Comparison of ENCODE assay signal across 2 cellular contexts in genomic region chr17:65538679-65539529, GRCh38.
TF ChIP-seq lines count a peak whose summit lies in the region.

No MANE protein-coding gene starts in this region.

TF ChIP-seq in GM23338, 12 proteins besides CTCF, POLR2A, EP300 and RAD21:
- TF ChIP-seq ZNF331 (CRISPR knock-in tag; IDR thresholded peaks at IDR 0.05; ENCODE audit: low read depth) (no peak), ETS1 (IDR thresholded peaks at IDR 0.05) (no peak), EZH2 (IDR thresholded peaks at IDR 0.05; ENCODE audit: low read depth, unreplicated experiment) (no peak), JUNB (IDR thresholded peaks at IDR 0.05; ENCODE audit: unreplicated experiment) (no peak), NANOG (IDR thresholded peaks at IDR 0.05; ENCODE audit: borderline replicate concordance) (no peak), ZNF462 (CRISPR knock-in tag; IDR thresholded peaks at IDR 0.05) (no peak), EZH2phosphoT487 (IDR thresholded peaks at IDR 0.05; ENCODE audit: unreplicated experiment) (no peak), POLR2AphosphoS5 (IDR thresholded peaks at IDR 0.05; ENCODE audit: low read depth) (no peak), CREB1 (CRISPR knock-in tag; IDR thresholded peaks at IDR 0.05; ENCODE audit: low read depth) (no peak), STAT1 (IDR thresholded peaks at IDR 0.05; ENCODE audit: unreplicated experiment) (no peak), REST (IDR thresholded peaks at IDR 0.05; ENCODE audit: unreplicated experiment) (no peak), ZNF114 (CRISPR knock-in tag; IDR thresholded peaks at IDR 0.05) (no peak)
TF ChIP-seq in GM23338: peak in this region for 0.

TF ChIP-seq in K562, 482 proteins besides CTCF, POLR2A, EP300 and RAD21:
- TF ChIP-seq RB1 (IDR thresholded peaks at IDR 0.05; ENCODE audit: low read depth) = no peak
- TF ChIP-seq ELF1 (tag; IDR thresholded peaks at IDR 0.05) = no peak
- no peak for TF ChIP-seq PRPF4 (IDR thresholded peaks at IDR 0.05; ENCODE audit: insufficient read depth, low read depth, low read length, poor library complexity, severe bottlenecking)
- no peak for TF ChIP-seq KDM1A (IDR thresholded peaks at IDR 0.05)
- TF ChIP-seq ZNF780A (CRISPR knock-in tag; IDR thresholded peaks at IDR 0.05) = no peak
- TF ChIP-seq ZNF583 (CRISPR knock-in tag; IDR thresholded peaks at IDR 0.05) = no peak
- TF ChIP-seq NR3C1 (CRISPR knock-in tag; IDR thresholded peaks at IDR 0.05) = no peak
- TF ChIP-seq PTTG1 (tag; IDR thresholded peaks at IDR 0.05; ENCODE audit: low read depth) = no peak
- no peak for TF ChIP-seq ZKSCAN1 (IDR thresholded peaks at IDR 0.05; ENCODE audit: low read depth, low read length)
- TF ChIP-seq ZNF232 (CRISPR knock-in tag; IDR thresholded peaks at IDR 0.05) = no peak
- TF ChIP-seq POLR2B (IDR thresholded peaks at IDR 0.05; ENCODE audit: low read depth, partially characterized antibody) = no peak
